In the genomic region with DNA sequence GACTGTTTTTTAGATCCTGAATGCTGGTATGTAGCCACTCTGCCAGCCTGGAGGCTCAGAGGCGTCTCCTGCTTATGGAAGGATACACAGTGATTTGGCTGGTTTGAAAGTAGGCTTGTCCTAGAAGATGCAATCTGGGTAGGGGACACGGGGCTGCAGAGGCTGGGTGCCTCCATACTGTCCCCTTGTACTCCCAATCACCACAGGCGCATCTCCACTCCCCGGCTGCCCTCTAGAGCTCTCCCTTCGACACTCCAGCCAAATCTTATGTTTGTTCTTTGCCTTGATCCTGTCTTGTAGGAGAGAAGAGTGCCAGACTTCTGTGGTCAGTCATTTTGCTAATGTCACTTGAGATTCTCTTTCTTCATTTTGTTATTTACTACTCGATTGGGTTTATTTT, we compare ENCODE assay signal across 23 cellular contexts.
"Had no signal": no experiment of that assay in that cellular context is flagged by ENCODE, and none has a peak within 500 bp of the region (broad histone marks: within the 10 kb centered on the region; RNA-seq: fewer than 3 reads in every experiment).

No MANE protein-coding gene starts in this region.

- H3K9me3 ChIP-seq: MG63 had no signal

- ATAC-seq: activated CD4-positive, CD25-positive, alpha-beta regulatory T cell treated with anti-CD3 and anti-CD28 coated beads, Interleukin-2, amount 50 U/mL, for 24 hours; activated CD8-positive, alpha-beta T cell treated with anti-CD3 and anti-CD28 coated beads for 36 hours; activated T-cell treated with anti-CD3 and anti-CD28 coated beads, Interleukin-2, amount 50 U/mL, for 72 hours; T-cell had no signal

- H3K36me3 Mint-ChIP-seq: activated naive CD4-positive, alpha-beta T cell treated with anti-CD3 and anti-CD28 coated beads, Interleukin-2, amount 10 ng/mL, durations not matched to agents 7 days and 5 days; activated naive CD8-positive, alpha-beta T cell treated with anti-CD3 and anti-CD28 coated beads for 36 hours; T-cell had no signal

- H3K9me3 Mint-ChIP-seq: activated CD8-positive, alpha-beta T cell treated with anti-CD3 and anti-CD28 coated beads for 36 hours; activated naive CD4-positive, alpha-beta T cell treated with anti-CD3 and anti-CD28 coated beads, Interleukin-2, amount 10 ng/mL, durations not matched to agents 7 days and 5 days; activated T-helper 2 cell treated with anti-CD3 and anti-CD28 coated beads, Interferon-gamma antibody, Interleukin-2, Interleukin-4, amounts not matched to agents 10 μg/mL and 5 μg/mL and 100 μg/mL, durations not matched to agents 14 hours and 24 hours and 36 hours had no signal

- H3K4me3 ChIP-seq: MG63 had no signal

- FAIRE-seq: RCC 7860 had no signal

- H3K27me3 ChIP-seq: MG63 had no signal

- H3K36me3 ChIP-seq: MG63, WERI-Rb-1 had no signal

- H3K4me1 Mint-ChIP-seq: activated naive CD4-positive, alpha-beta T cell treated with anti-CD3 and anti-CD28 coated beads, Interleukin-2, amount 10 ng/mL, durations not matched to agents 7 days and 5 days; activated naive CD8-positive, alpha-beta T cell treated with anti-CD3 and anti-CD28 coated beads for 36 hours; T-cell had no signal

- H3K27me3 Mint-ChIP-seq: activated CD8-positive, alpha-beta T cell treated with anti-CD3 and anti-CD28 coated beads for 36 hours; activated naive CD4-positive, alpha-beta T cell treated with anti-CD3 and anti-CD28 coated beads, Interleukin-2, amount 10 ng/mL, durations not matched to agents 7 days and 5 days; T-cell had no signal

- H3K27ac Mint-ChIP-seq: activated CD8-positive, alpha-beta T cell treated with anti-CD3 and anti-CD28 coated beads for 36 hours; activated naive CD4-positive, alpha-beta T cell treated with anti-CD3 and anti-CD28 coated beads, Interleukin-2, amount 10 ng/mL, durations not matched to agents 7 days and 5 days; activated naive CD8-positive, alpha-beta T cell treated with anti-CD3 and anti-CD28 coated beads for 36 hours; activated T-cell treated with anti-CD3 and anti-CD28 coated beads, Interleukin-2, amount 50 U/mL, for 72 hours; activated T-helper 2 cell treated with anti-CD3 and anti-CD28 coated beads, Interferon-gamma antibody, Interleukin-2, Interleukin-4, amounts not matched to agents 10 μg/mL and 5 μg/mL and 100 μg/mL, durations not matched to agents 14 hours and 24 hours and 36 hours; T-cell had no signal

- H3K27ac ChIP-seq: WERI-Rb-1 had no signal

- H3K4me3 Mint-ChIP-seq: activated CD8-positive, alpha-beta T cell treated with anti-CD3 and anti-CD28 coated beads for 36 hours; activated naive CD4-positive, alpha-beta T cell treated with anti-CD3 and anti-CD28 coated beads, Interleukin-2, amount 10 ng/mL, durations not matched to agents 7 days and 5 days; activated naive CD8-positive, alpha-beta T cell treated with anti-CD3 and anti-CD28 coated beads for 36 hours; activated T-cell treated with anti-CD3 and anti-CD28 coated beads, Interleukin-2, amount 50 U/mL, for 72 hours; T-cell had no signal

- DNase-seq: activated CD4-positive, alpha-beta T cell treated with anti-CD3 and anti-CD28 coated beads for 4 hours; activated CD8-positive, alpha-beta memory T cell treated with anti-CD3 and anti-CD28 coated beads, Interleukin-2, amount 50 U/mL, for 4 hours; activated CD8-positive, alpha-beta T cell treated with anti-CD3 and anti-CD28 coated beads for 36 hours; activated gamma-delta T cell treated with Interleukin-2 at 50 U/mL for 16 hours; activated naive CD4-positive, alpha-beta T cell treated with anti-CD3 and anti-CD28 coated beads, Interleukin-2, amount 10 ng/mL, durations not matched to agents 7 days and 5 days; activated naive CD8-positive, alpha-beta T cell treated with anti-CD3 and anti-CD28 coated beads for 36 hours; activated T-cell treated with anti-CD3 and anti-CD28 coated beads, Interleukin-2, amount 50 U/mL, for 72 hours; caudate nucleus; MG63; MV-4-11; NCI-H1092 treated with DMSO at 0.1 percent for 48 hours; NCI-H1417 treated with DMSO at 0.1 percent for 48 hours; NCI-H1694 treated with DMSO at 0.1 percent for 48 hours; NCI-H2081; NCI-H510A treated with DMSO at 0.1 percent for 48 hours; PC-3; SHP77 treated with DMSO at 0.1 percent for 48 hours; T-cell; T-helper 2 cell; WERI-Rb-1 had no signal
